25 cellular contexts compared by ENCODE assay signal in the genomic region with DNA sequence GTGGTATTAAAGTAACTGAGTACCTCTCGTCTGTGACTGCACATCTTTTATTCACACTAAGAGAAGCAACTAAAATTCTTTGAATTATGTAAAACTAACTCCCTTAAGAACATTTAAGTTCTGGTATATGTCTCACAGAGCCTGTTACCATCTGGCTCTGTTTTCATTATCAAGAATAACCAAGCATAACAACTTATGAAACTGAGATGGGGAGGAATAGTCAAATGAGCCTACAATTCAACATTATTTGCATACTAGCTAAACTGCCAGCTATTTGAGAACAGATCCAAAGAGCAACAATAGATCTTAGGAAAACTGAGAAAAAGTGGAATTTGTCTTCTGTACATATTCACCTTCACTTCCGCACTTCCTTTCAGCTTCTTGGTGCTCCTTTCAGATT. TPM values are rescaled to one million over a fixed set of nuclear protein-coding genes. Genes with fewer than 3 reads are reported as not detected.
A peak's percentile ranks its signal among the peaks of the same experiment; 100 is the strongest.
DNase-seq lines count a peak whose midpoint lies in the region; ATAC-seq and TF ChIP-seq lines count a peak whose summit lies in the region.
"Had no signal": no experiment of that assay in that cellular context is flagged by ENCODE, and none has a peak within 500 bp of the region (broad histone marks: within the 10 kb centered on the region; RNA-seq: fewer than 3 reads in every experiment).

No MANE protein-coding gene starts in this region.

- no peaks in the 10 kb centered on the region for H3K27me3 Mint-ChIP-seq in HFFc6 (ENCODE audit: insufficient read depth)

- no peaks in the 10 kb centered on the region for H3K9me3 Mint-ChIP-seq in HFFc6
- H3K9me3 Mint-ChIP-seq: activated CD4-positive, alpha-beta memory T cell treated with anti-CD3 and anti-CD28 coated beads for 36 hours; activated naive CD4-positive, alpha-beta T cell treated with anti-CD3 and anti-CD28 coated beads for 36 hours; central memory CD8-positive, alpha-beta T cell; T-helper 1 cell treated with Interleukin-12 subunit alpha and Interleukin-12 subunit beta and Interleukin-4 antibody, amounts not matched to agents 30 μg/mL and 1 μg/mL, for 36 hours; WTC11 had no signal

- H3K27ac ChIP-seq in WERI-Rb-1, result peak overlapping the region; percentile 51
- H3K27ac ChIP-seq: foreskin keratinocyte had no signal

- H3K27me3 ChIP-seq in WERI-Rb-1 (ENCODE audit: insufficient read depth, low read depth, severe bottlenecking), result no peaks in the 10 kb centered on the region
- H3K27me3 ChIP-seq: foreskin keratinocyte had no signal

- DNase-seq in WERI-Rb-1 (no peak), HFFc6 (no peak), DMS153 treated with DMSO at 0.1 percent for 48 hours (lab: John Stamatoyannopoulos, UW; ENCODE audit: unreplicated experiment) (no peak)
- DNase-seq in stimulated activated CD4-positive, alpha-beta T cell treated with anti-CD3 and anti-CD28 coated beads, Interleukin-1b, Interleukin-23, amount 100 ng/mL, for 48 hours, result no peak
- DNase-seq: activated CD4-positive, alpha-beta memory T cell treated with anti-CD3 and anti-CD28 coated beads for 36 hours; activated naive CD4-positive, alpha-beta T cell treated with anti-CD3 and anti-CD28 coated beads for 36 hours; activated T-cell treated with anti-CD3 and anti-CD28 coated beads for 4 hours; CD4-positive, alpha-beta memory T cell; DMS79; foreskin keratinocyte; GOT3; kidney; mammary epithelial cell; NCI-H748 treated with DMSO at 0.1 percent for 48 hours; nucleus accumbens; retina; SHP77 treated with DMSO at 0.1 percent for 48 hours; substantia nigra had no signal

- no peaks in the 10 kb centered on the region for H3K36me3 ChIP-seq in WERI-Rb-1

- no peaks in the 10 kb centered on the region for H3K36me3 Mint-ChIP-seq in HFFc6 (ENCODE audit: low read depth)
- H3K36me3 Mint-ChIP-seq: activated CD4-positive, alpha-beta memory T cell treated with anti-CD3 and anti-CD28 coated beads for 36 hours; CD4-positive, alpha-beta memory T cell; WTC11 had no signal

- ATAC-seq in GM18873 (IDR thresholded peaks at IDR 0.05; ENCODE audit: low FRiP score, unreplicated experiment) (peak; percentile 51), GM21528 (IDR thresholded peaks at IDR 0.05; ENCODE audit: low FRiP score, unreplicated experiment) (peak; percentile 79), HG03039 (IDR thresholded peaks at IDR 0.05; ENCODE audit: unreplicated experiment) (peak; percentile 89), HG03520 (IDR thresholded peaks at IDR 0.05; ENCODE audit: unreplicated experiment) (no peak)
- ATAC-seq: foreskin keratinocyte, WTC11 had no signal

- H3K4me3 ChIP-seq in WERI-Rb-1 (ENCODE audit: low read depth, low read length), result no peak overlapping the region

- H3K4me3 Mint-ChIP-seq in HFFc6, result no peak overlapping the region
- H3K4me3 Mint-ChIP-seq: activated CD4-positive, alpha-beta memory T cell treated with anti-CD3 and anti-CD28 coated beads for 36 hours; activated naive CD4-positive, alpha-beta T cell treated with anti-CD3 and anti-CD28 coated beads for 36 hours; CD4-positive, alpha-beta memory T cell; central memory CD8-positive, alpha-beta T cell; T-helper 1 cell treated with Interleukin-12 subunit alpha and Interleukin-12 subunit beta and Interleukin-4 antibody, amounts not matched to agents 30 μg/mL and 1 μg/mL, for 36 hours; WTC11 had no signal

- H3K9me3 ChIP-seq in WERI-Rb-1 (ENCODE audit: severe bottlenecking), result no peaks in the 10 kb centered on the region

- TF ChIP-seq CTCF in WERI-Rb-1 (IDR thresholded peaks at IDR 0.05; ENCODE audit: low read depth, low read length), result no peak
- TF ChIP-seq CTCF in HFFc6 (IDR thresholded peaks at IDR 0.05), result no peak

- no peaks in the 10 kb centered on the region for H3K4me1 Mint-ChIP-seq in HFFc6 (ENCODE audit: low read depth)
- H3K4me1 Mint-ChIP-seq: CD4-positive, alpha-beta memory T cell; central memory CD8-positive, alpha-beta T cell; WTC11 had no signal

- H3K27ac Mint-ChIP-seq in HFFc6, result no peak overlapping the region
- H3K27ac Mint-ChIP-seq: activated CD4-positive, alpha-beta memory T cell treated with anti-CD3 and anti-CD28 coated beads for 36 hours; activated naive CD4-positive, alpha-beta T cell treated with anti-CD3 and anti-CD28 coated beads for 36 hours; CD4-positive, alpha-beta memory T cell; T-helper 1 cell treated with Interleukin-12 subunit alpha and Interleukin-12 subunit beta and Interleukin-4 antibody, amounts not matched to agents 30 μg/mL and 1 μg/mL, for 36 hours; WTC11 had no signal

RNA-seq across cellular contexts. Expression of a gene that starts 25.2 kb away (rescaled TPM):
- 1 to 10 TPM; 6.7 to 9.0 (median 8.2) TPM for total RNA-seq in HFFc6 (2021; fragmentation: NEBNext Ultra II Directional; extraction: Animal tissue kit (Norgen Biotek cat#: 25700))
